In the genomic region with DNA sequence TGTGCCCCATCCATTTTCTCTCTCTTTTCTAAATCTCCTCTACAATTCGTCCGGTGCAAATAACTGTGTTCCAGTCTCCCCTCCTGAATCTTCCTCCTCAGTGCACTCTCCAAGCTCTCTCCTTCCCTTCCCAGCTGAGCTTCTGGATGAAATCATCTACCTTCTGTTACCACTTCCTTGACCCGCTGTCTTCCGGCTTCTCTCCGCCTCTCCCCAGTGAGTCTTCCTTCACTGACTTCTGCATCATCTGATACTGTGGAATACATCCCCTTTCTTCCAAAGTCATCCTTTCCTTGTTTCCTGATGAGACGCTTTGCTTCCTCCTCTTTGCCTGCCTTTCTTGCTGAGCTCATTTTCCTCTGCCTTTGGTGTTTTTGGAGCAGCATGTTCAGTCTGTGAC, we compare ENCODE assay signal across 27 cellular contexts.
"Had no signal": no experiment of that assay in that cellular context is flagged by ENCODE, and none has a peak within 500 bp of the region (broad histone marks: within the 10 kb centered on the region; RNA-seq: fewer than 3 reads in every experiment).

No MANE protein-coding gene starts in this region.

- H3K36me3 Mint-ChIP-seq: neural progenitor cell; stimulated activated effector memory CD8-positive, alpha-beta T cell treated with anti-CD3 and anti-CD28 coated beads, Interleukin-12 subunit alpha, Interleukin-12 subunit beta, amount 100 ng/mL, for 72 hours; stimulated activated naive B cell treated with anti-CD40 and anti-IgM and Interleukin-4, amounts not matched to agents 10 μg/mL and 1 μg/mL and 100 μg/mL, for 72 hours had no signal

- H3K27me3 Mint-ChIP-seq: progenitor cell of endocrine pancreas had no signal

- H3K27ac ChIP-seq: neural progenitor cell, ovary, parathyroid adenoma, psoas muscle, right lobe of liver, sigmoid colon, stomach, thoracic aorta, thyroid gland, tibial nerve, upper lobe of left lung, vagina had no signal

- H3K4me1 Mint-ChIP-seq: neural progenitor cell; stimulated activated effector memory CD8-positive, alpha-beta T cell treated with anti-CD3 and anti-CD28 coated beads, Interleukin-12 subunit alpha, Interleukin-12 subunit beta, amount 100 ng/mL, for 72 hours; stimulated activated naive B cell treated with anti-CD40 and anti-IgM and Interleukin-4, amounts not matched to agents 10 μg/mL and 1 μg/mL and 100 μg/mL, for 72 hours had no signal

- H3K4me3 Mint-ChIP-seq: nephron; neural progenitor cell; stimulated activated effector memory CD8-positive, alpha-beta T cell treated with anti-CD3 and anti-CD28 coated beads, Interleukin-12 subunit alpha, Interleukin-12 subunit beta, amount 100 ng/mL, for 72 hours; stimulated activated naive B cell treated with anti-CD40 and anti-IgM and Interleukin-4, amounts not matched to agents 10 μg/mL and 1 μg/mL and 100 μg/mL, for 72 hours; stimulated activated naive CD8-positive, alpha-beta T cell treated with anti-CD3 and anti-CD28 coated beads, Interleukin-15, Interleukin-2, amounts not matched to agents 100 ng/mL and 50 ng/mL, for 24 hours had no signal

- DNase-seq: occipital lobe; ovary; posterior cingulate gyrus; psoas muscle; right cardiac atrium; right lobe of liver; sigmoid colon; small intestine; stimulated activated CD4-positive, alpha-beta T cell treated with anti-CD3 and anti-CD28 coated beads, Interleukin-15, amount 100 ng/mL, for 24 hours; stimulated activated CD4-positive, alpha-beta T cell treated with anti-CD3 and anti-CD28 coated beads, Interleukin-2, amount 100 ng/mL, for 24 hours; stimulated activated CD4-positive, alpha-beta T cell treated with anti-CD3 and anti-CD28 coated beads, Interleukin-2, amount 100 ng/mL, for 48 hours; stimulated activated CD4-positive, alpha-beta T cell treated with anti-CD3 and anti-CD28 coated beads, Interleukin-4, amount 100 ng/mL, for 24 hours; stimulated activated naive B cell treated with anti-CD40 and anti-IgM and Interleukin-4, amounts not matched to agents 10 μg/mL and 1 μg/mL and 100 μg/mL, for 72 hours; stimulated activated naive CD4-positive, alpha-beta T cell treated with Interleukin-2 at 50 U/mL for 16 hours; stomach; thyroid gland; trophoblast cell; upper lobe of left lung had no signal

- ATAC-seq: psoas muscle; right cardiac atrium; right lobe of liver; stimulated activated effector memory CD8-positive, alpha-beta T cell treated with anti-CD3 and anti-CD28 coated beads, Interleukin-12 subunit alpha, Interleukin-12 subunit beta, amount 100 ng/mL, for 72 hours; stimulated activated naive B cell treated with anti-CD40 and anti-IgM and Interleukin-4, amounts not matched to agents 10 μg/mL and 1 μg/mL and 100 μg/mL, for 72 hours had no signal

- H3K27ac Mint-ChIP-seq: nephron; neural progenitor cell; progenitor cell of endocrine pancreas; stimulated activated effector memory CD8-positive, alpha-beta T cell treated with anti-CD3 and anti-CD28 coated beads, Interleukin-12 subunit alpha, Interleukin-12 subunit beta, amount 100 ng/mL, for 72 hours; stimulated activated naive B cell treated with anti-CD40 and anti-IgM and Interleukin-4, amounts not matched to agents 10 μg/mL and 1 μg/mL and 100 μg/mL, for 72 hours; stimulated activated naive CD8-positive, alpha-beta T cell treated with anti-CD3 and anti-CD28 coated beads, Interleukin-15, Interleukin-2, amounts not matched to agents 100 ng/mL and 50 ng/mL, for 24 hours had no signal

- H3K9me3 Mint-ChIP-seq: neural progenitor cell; stimulated activated effector memory CD8-positive, alpha-beta T cell treated with anti-CD3 and anti-CD28 coated beads, Interleukin-12 subunit alpha, Interleukin-12 subunit beta, amount 100 ng/mL, for 72 hours had no signal
